13 cellular contexts compared by ENCODE assay signal in the genomic region with DNA sequence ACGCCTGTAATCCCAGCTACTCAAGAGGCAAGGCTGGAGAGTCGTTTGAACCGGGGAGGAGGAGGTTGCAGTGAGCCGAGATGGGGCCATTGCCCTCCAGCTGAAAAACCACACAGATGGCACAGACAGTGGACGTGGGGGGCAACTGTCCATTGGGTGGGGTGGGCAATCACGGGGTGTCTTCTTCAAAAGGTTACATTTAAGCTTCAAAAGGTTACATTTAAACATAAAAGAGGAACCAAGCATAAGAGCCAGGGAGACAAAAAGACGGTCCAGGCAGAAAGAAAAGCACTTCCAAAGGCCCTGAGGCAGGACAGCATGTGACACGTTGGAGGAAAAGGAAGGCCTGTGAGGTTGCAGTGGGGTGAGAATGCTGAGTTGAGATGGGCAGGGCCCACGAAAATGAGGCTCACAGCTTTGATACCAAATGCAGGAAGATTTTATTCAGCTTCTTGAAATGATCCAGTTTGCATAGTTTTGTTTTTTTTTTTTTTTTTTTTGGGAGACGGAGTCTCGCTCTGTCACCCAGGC. TPM values are rescaled to one million over a fixed set of nuclear protein-coding genes. Genes with fewer than 3 reads are reported as not detected.
DNase-seq lines count a peak whose midpoint lies in the region; ATAC-seq and TF ChIP-seq lines count a peak whose summit lies in the region.
"Had no signal": no experiment of that assay in that cellular context is flagged by ENCODE, and none has a peak within 500 bp of the region (broad histone marks: within the 10 kb centered on the region; RNA-seq: fewer than 3 reads in every experiment).

No MANE protein-coding gene starts in this region.

- no peak for TF ChIP-seq CTCF in right atrium auricular region (IDR thresholded peaks at IDR 0.05)
- TF ChIP-seq CTCF in vagina (IDR thresholded peaks at IDR 0.05) = no peak

- ATAC-seq in left ventricle myocardium superior = peak; percentile 19
- no peak for ATAC-seq in GM19035 (IDR thresholded peaks at IDR 0.05; ENCODE audit: unreplicated experiment)
- ATAC-seq in T-cell (replicated peaks in 1 of 4) = no peak
- ATAC-seq in HG03521 (IDR thresholded peaks at IDR 0.05; ENCODE audit: unreplicated experiment) = no peak
- ATAC-seq: gastrocnemius medialis had no signal

- H3K36me3 ChIP-seq in right atrium auricular region (no peaks in the 10 kb centered on the region), muscle layer of duodenum (ENCODE audit: control insufficient read depth in 1 of 2, insufficient read depth in 2 of 2, low read length in 2 of 2) (no peaks in the 10 kb centered on the region), vagina (no peaks in the 10 kb centered on the region)
- H3K36me3 ChIP-seq: gastrocnemius medialis had no signal

- DNase-seq in left ventricle myocardium superior (no peak), right atrium auricular region (ENCODE audit: low spot score) (no peak), caudate nucleus (lab: John Stamatoyannopoulos, UW) (no peak), vagina (ENCODE audit: extremely low spot score in 2 of 2) (no peak), T-cell (no peak)
- DNase-seq: activated CD4-positive, CD25-positive, alpha-beta regulatory T cell treated with anti-CD3 and anti-CD28 coated beads, Interleukin-2, amount 50 U/mL, for 72 hours; COR-L47 had no signal

- H3K4me3 ChIP-seq in right atrium auricular region = no peak overlapping the region
- H3K4me3 ChIP-seq in muscle layer of duodenum (ENCODE audit: low read depth in 1 of 2, low read length in 2 of 2) = no peak overlapping the region
- H3K4me3 ChIP-seq in vagina = no peak overlapping the region
- H3K4me3 ChIP-seq: gastrocnemius medialis had no signal

- CTCF ChIA-PET in T-cell (lab: Charles Lee) = no interaction called here

- intact Hi-C loops in left ventricle myocardium superior (cut with micrococcal nuclease) = no loop called here
- intact Hi-C loops in vagina (cut with DNase I) = no loop called here

- H3K4me3 Mint-ChIP-seq in T-cell = no peak overlapping the region
- H3K4me3 Mint-ChIP-seq: activated naive CD4-positive, alpha-beta T cell treated with anti-CD3 and anti-CD28 coated beads, Interleukin-2, amount 50 U/mL, for 24 hours; T-helper 1 cell treated with Interleukin-12 subunit alpha and Interleukin-12 subunit beta and Interleukin-4 antibody, amounts not matched to agents 30 μg/mL and 1 μg/mL, for 36 hours had no signal

- TF ChIP-seq POLR2A in vagina (IDR thresholded peaks at IDR 0.05) = no peak

- no peaks in the 10 kb centered on the region for H3K27me3 Mint-ChIP-seq in T-cell
- H3K27me3 Mint-ChIP-seq: activated naive CD4-positive, alpha-beta T cell treated with anti-CD3 and anti-CD28 coated beads, Interleukin-2, amount 50 U/mL, for 24 hours had no signal

- H3K27ac ChIP-seq in right atrium auricular region = peak overlapping the region in 1 of 2 donors; percentile 41
- H3K27ac ChIP-seq in caudate nucleus (ENCODE audit: low read depth, low read length) = peak overlapping the region; percentile 69
- H3K27ac ChIP-seq in muscle layer of duodenum (ENCODE audit: low read length) = peak overlapping the region; percentile 67
- H3K27ac ChIP-seq in vagina = peak overlapping the region; percentile 30

- H3K9me3 ChIP-seq in right atrium auricular region (no peaks in the 10 kb centered on the region), muscle layer of duodenum (ENCODE audit: control insufficient read depth in 1 of 2, low read length in 2 of 2) (no peaks in the 10 kb centered on the region), vagina (no peaks in the 10 kb centered on the region)
- H3K9me3 ChIP-seq: gastrocnemius medialis had no signal

- H3K9me3 Mint-ChIP-seq in T-cell = no peaks in the 10 kb centered on the region
- H3K9me3 Mint-ChIP-seq: activated naive CD4-positive, alpha-beta T cell treated with anti-CD3 and anti-CD28 coated beads, Interleukin-2, amount 50 U/mL, for 24 hours; T-helper 1 cell treated with Interleukin-12 subunit alpha and Interleukin-12 subunit beta and Interleukin-4 antibody, amounts not matched to agents 30 μg/mL and 1 μg/mL, for 36 hours had no signal

- peaks cover 0 to 60% of the 10 kb centered on the region in 2 donors for H3K4me1 ChIP-seq in right atrium auricular region
- peaks cover 14 to 25% of the 10 kb centered on the region in 2 donors for H3K4me1 ChIP-seq in muscle layer of duodenum (ENCODE audit: control insufficient read depth in 1 of 2, insufficient read depth in 2 of 2, low read length in 2 of 2)
- peaks cover 8% of the 10 kb centered on the region for H3K4me1 ChIP-seq in vagina

- H3K36me3 Mint-ChIP-seq in T-cell = no peaks in the 10 kb centered on the region
- H3K36me3 Mint-ChIP-seq: activated naive CD4-positive, alpha-beta T cell treated with anti-CD3 and anti-CD28 coated beads, Interleukin-2, amount 50 U/mL, for 24 hours had no signal

- peaks cover 6 to 9% (median 7%) of the 10 kb centered on the region in 3 donors for H3K4me1 Mint-ChIP-seq in T-cell

- no peak overlapping the region for H3K27ac Mint-ChIP-seq in T-cell
- H3K27ac Mint-ChIP-seq: activated naive CD4-positive, alpha-beta T cell treated with anti-CD3 and anti-CD28 coated beads, Interleukin-2, amount 50 U/mL, for 24 hours; T-helper 1 cell treated with Interleukin-12 subunit alpha and Interleukin-12 subunit beta and Interleukin-4 antibody, amounts not matched to agents 30 μg/mL and 1 μg/mL, for 36 hours had no signal

- H3K27me3 ChIP-seq in right atrium auricular region = no peaks in the 10 kb centered on the region
- H3K27me3 ChIP-seq in muscle layer of duodenum (ENCODE audit: low read depth, low read length) = no peaks in the 10 kb centered on the region
- no peaks in the 10 kb centered on the region for H3K27me3 ChIP-seq in vagina
- H3K27me3 ChIP-seq: gastrocnemius medialis had no signal

- POLR2A ChIA-PET in T-cell (lab: Charles Lee) = no interaction called here

RNA-seq across cellular contexts. Expression of gene SCARB1, which starts 10.7 kb away (rescaled TPM):
- total RNA-seq in left ventricle myocardium superior (12.0 TPM), right atrium auricular region (10 to 100 TPM; 14.9 to 22.6 TPM), vagina (20.6 TPM), T-cell (1 to 10 TPM; 3.1 to 5.6 (median 4.5) TPM)
